ENCODE assay signal across 21 cellular contexts in the genomic region with DNA sequence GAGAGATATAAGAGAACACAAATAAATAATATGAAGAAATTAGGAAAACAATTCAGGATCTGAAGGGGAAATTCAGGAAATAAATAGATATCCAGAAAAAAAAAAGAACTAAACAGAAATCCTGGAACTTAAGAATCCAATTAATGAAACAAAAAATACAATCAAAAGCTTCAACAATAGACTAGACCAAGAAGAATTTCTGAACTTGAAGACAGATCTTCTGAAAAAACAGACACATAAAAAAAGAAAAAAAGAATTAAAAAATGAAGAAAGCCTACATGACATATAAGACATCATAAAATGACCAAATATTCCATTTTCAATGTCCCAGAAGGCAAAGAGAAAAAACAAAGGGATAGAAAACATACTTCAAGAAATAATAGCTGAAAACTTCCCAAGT.
DNase-seq lines count a peak whose midpoint lies in the region; ATAC-seq, FAIRE-seq and TF ChIP-seq lines count a peak whose summit lies in the region.
"Had no signal": no experiment of that assay in that cellular context is flagged by ENCODE, and none has a peak within 500 bp of the region (broad histone marks: within the 10 kb centered on the region; RNA-seq: fewer than 3 reads in every experiment).

No MANE protein-coding gene starts in this region.

- in situ Hi-C loops in KBM-7 (cut with MboI; ENCODE audit: low pct_unique_long_range_greater_than_20kb, low sequenced_read_pairs) (no loop called here), K562 (cut with MboI) (no loop called here)

- peaks cover 34 to 63% of the 10 kb centered on the region in 2 donors for H3K4me1 Mint-ChIP-seq in immature natural killer cell
- H3K4me1 Mint-ChIP-seq: GM23338 had no signal

- intact Hi-C loops in K562 (cut with micrococcal nuclease) = loop anchor here (10.0 kb wide), 1 partner anchor 176 kb away; a partner anchor contains a TSS

- H2AFZ ChIP-seq in K562 (ENCODE audit: low read depth, low read length) = no peak overlapping the region
- H2AFZ ChIP-seq: GM23338 had no signal

- POLR2A ChIA-PET in K562 (lab: Yijun Ruan, JAX) = no interaction called here

- H3K4me3 ChIP-seq in K562 = no peak overlapping the region
- H3K4me3 ChIP-seq: GM23338 had no signal

- no TSS peak for BruUV-seq in K562 (replicated peaks; lab: Mats Ljungman, UMichigan)

- peaks cover 11 to 21% (median 15%) of the 10 kb centered on the region in 3 donors for H3K36me3 Mint-ChIP-seq in immature natural killer cell

- ATAC-seq in K562 (no peak), HG03095 (IDR thresholded peaks at IDR 0.05; ENCODE audit: unreplicated experiment) (no peak)
- ATAC-seq: GM23338, HepG2 had no signal

- peaks cover under 1 to 2% of the 10 kb centered on the region in 2 experiments; a peak in 2 of 5 replicates for H3K4me1 ChIP-seq in K562 (replicated peaks in 1 of 2; ENCODE audit: control insufficient read depth in 2 of 2, insufficient read depth in 2 of 2, low read length in 2 of 2)
- H3K4me1 ChIP-seq: BE2C, Caco-2 had no signal

- TF ChIP-seq EP300 in K562 (IDR thresholded peaks at IDR 0.05; ENCODE audit: low read length) = no peak

- H3K4me3 Mint-ChIP-seq in immature natural killer cell = peak overlapping the region in 1 of 5 donors; percentile 12
- H3K4me3 Mint-ChIP-seq: GM23338 had no signal

- no peaks in the 10 kb centered on the region for H3K27me3 ChIP-seq in K562 (ENCODE audit: control insufficient read depth in 2 of 2, insufficient read depth in 2 of 2, low read length in 2 of 2)
- H3K27me3 ChIP-seq: BE2C had no signal

- TF ChIP-seq RAD21 in K562 (CRISPR knock-in tag; conservative IDR thresholded peaks at IDR 0.05 in 1 of 2, IDR thresholded peaks at IDR 0.05 in 1 of 2) = no peak

- H3K9me3 ChIP-seq in K562 (replicated peaks; ENCODE audit: control insufficient read depth, insufficient read depth, low read depth, low read length) = no peaks in the 10 kb centered on the region
- H3K9me3 ChIP-seq: BE2C had no signal

- peaks cover 12% of the 10 kb centered on the region; the same call in 2 of the 3 replicates for H3K79me2 ChIP-seq in K562 (ENCODE audit: control insufficient read depth, insufficient read depth, low read length)

- no peak overlapping the region for H3K4me2 ChIP-seq in K562 (ENCODE audit: insufficient read depth, low read length)
- H3K4me2 ChIP-seq: GM23338, KMS-11 had no signal

- no peaks in the 10 kb centered on the region for H4K20me1 ChIP-seq in K562 (replicated peaks; ENCODE audit: control insufficient read depth, insufficient read depth, low read length)

- DNase-seq in KBM-7 = peak; percentile 3
- no peak for DNase-seq in K562 (ENCODE audit: extremely low read depth in 1 of 4, low spot score in 3 of 4)
- DNase-seq in immature natural killer cell = no peak
- DNase-seq in SW480 (ENCODE audit: low spot score) = no peak
- DNase-seq in NCI-H226 = no peak
- DNase-seq in GM19240 (ENCODE audit: insufficient read length, low spot score) = no peak
- DNase-seq: ACHN; BE2C; C1 segment of cervical spinal cord; Caco-2; CD4-positive, CD25-positive, alpha-beta regulatory T cell; GDM1; H7 had no signal

- H3K27ac ChIP-seq in K562 (ENCODE audit: extremely low read depth, low read depth, low read length) = no peak overlapping the region
- H3K27ac ChIP-seq: KMS-11 had no signal

- TF ChIP-seq CTCF in K562 (IDR thresholded peaks at IDR 0.05 in 2 of 3, conservative IDR thresholded peaks at IDR 0.05 in 1 of 3; ENCODE audit: insufficient read depth in 2 of 3, low read depth in 1 of 3, low read length in 3 of 3) = no peak

- peaks cover 0 to 5% (median 0%) of the 10 kb centered on the region in 3 donors for H3K27me3 Mint-ChIP-seq in immature natural killer cell (ENCODE audit: low read depth in 3 of 3)
- H3K27me3 Mint-ChIP-seq: CD4-positive, CD25-positive, alpha-beta regulatory T cell; IgD-negative memory B cell had no signal

- H3K27ac Mint-ChIP-seq in immature natural killer cell = peak overlapping the region in 4 of 6 donors; percentile 19 to 89 (median 52)
- H3K27ac Mint-ChIP-seq: GM23338 had no signal

- H3K9me3 Mint-ChIP-seq in immature natural killer cell = peaks cover 0 to 8% (median 3%) of the 10 kb centered on the region in 6 donors

- H3K36me3 ChIP-seq in K562 (ENCODE audit: control insufficient read depth, insufficient read depth, low read length) = 0 out of 3 replicates have a peak, but pooled peaks cover 3% of the 10 kb centered on the region
- H3K36me3 ChIP-seq: BE2C had no signal

- H3K9ac ChIP-seq in K562 (ENCODE audit: insufficient read depth in 1 of 2, low read depth in 2 of 2, low read length in 2 of 2) = no peak overlapping the region
- H3K9ac ChIP-seq: KMS-11 had no signal

- no peaks in the 10 kb centered on the region for H3K9me1 ChIP-seq in K562 (ENCODE audit: control insufficient read depth, insufficient read depth, low read length)

- FAIRE-seq in K562 (lab: Jason Lieb, UNC) = no peak
- FAIRE-seq: D721Med, GM12892, GM18507, HepG2 had no signal

- CTCF ChIA-PET in K562 (lab: Yijun Ruan, JAX; ENCODE audit: low intra/inter-chr PET ratio) = no interaction called here

- no peak for TF ChIP-seq POLR2A in K562 (conservative IDR thresholded peaks at IDR 0.05)

TF ChIP-seq in K562, 482 proteins besides CTCF, POLR2A, EP300 and RAD21:
- TF ChIP-seq CXXC5 (CRISPR knock-in tag; IDR thresholded peaks at IDR 0.05) (no peak), TRIM28 (IDR thresholded peaks at IDR 0.05) (peak; percentile 32; the same call in 1 of the 2 replicates), CHD2 (IDR thresholded peaks at IDR 0.05; ENCODE audit: low read depth, low read length) (no peak), CBX3 (IDR thresholded peaks at IDR 0.05; ENCODE audit: borderline replicate concordance in 1 of 2, low read length in 2 of 2) (peak in 1 of 2 experiments; percentile 37; a peak in 1 of 3 replicates), HLTF (IDR thresholded peaks at IDR 0.05) (0 out of 2 replicates have a peak, but pooled peaks have one; percentile 33), TRIM24 (IDR thresholded peaks at IDR 0.05) (peak in 1 of 2 experiments; percentile 21; a peak in 1 of 4 replicates), SPI1 (IDR thresholded peaks at IDR 0.05; ENCODE audit: borderline replicate concordance, low read depth, low read length) (no peak), ATF7 (IDR thresholded peaks at IDR 0.05) (no peak), ZNF133 (CRISPR knock-in tag; IDR thresholded peaks at IDR 0.05) (no peak), PURB (CRISPR knock-in tag; IDR thresholded peaks at IDR 0.05; ENCODE audit: low read depth) (no peak), ZSCAN32 (CRISPR knock-in tag; IDR thresholded peaks at IDR 0.05) (no peak)
- TF ChIP-seq, protein P1, sequence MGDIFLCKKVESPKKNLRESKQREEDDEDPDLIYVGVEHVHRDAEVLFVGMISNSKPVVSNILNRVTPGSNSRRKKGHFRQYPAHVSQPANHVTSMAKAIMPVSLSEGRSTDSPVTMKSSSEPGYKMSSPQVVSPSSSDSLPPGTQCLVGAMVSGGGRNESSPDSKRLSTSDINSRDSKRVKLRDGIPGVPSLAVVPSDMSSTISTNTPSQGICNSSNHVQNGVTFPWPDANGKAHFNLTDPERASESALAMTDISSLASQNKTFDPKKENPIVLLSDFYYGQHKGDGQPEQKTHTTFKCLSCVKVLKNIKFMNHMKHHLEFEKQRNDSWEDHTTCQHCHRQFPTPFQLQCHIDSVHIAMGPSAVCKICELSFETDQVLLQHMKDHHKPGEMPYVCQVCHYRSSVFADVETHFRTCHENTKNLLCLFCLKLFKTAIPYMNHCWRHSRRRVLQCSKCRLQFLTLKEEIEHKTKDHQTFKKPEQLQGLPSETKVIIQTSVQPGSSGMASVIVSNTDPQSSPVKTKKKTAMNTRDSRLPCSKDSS (IDR thresholded peaks at IDR 0.05; ENCODE audit: low read depth, partially characterized antibody) = peak; percentile 53
- TF ChIP-seq, protein P2, sequence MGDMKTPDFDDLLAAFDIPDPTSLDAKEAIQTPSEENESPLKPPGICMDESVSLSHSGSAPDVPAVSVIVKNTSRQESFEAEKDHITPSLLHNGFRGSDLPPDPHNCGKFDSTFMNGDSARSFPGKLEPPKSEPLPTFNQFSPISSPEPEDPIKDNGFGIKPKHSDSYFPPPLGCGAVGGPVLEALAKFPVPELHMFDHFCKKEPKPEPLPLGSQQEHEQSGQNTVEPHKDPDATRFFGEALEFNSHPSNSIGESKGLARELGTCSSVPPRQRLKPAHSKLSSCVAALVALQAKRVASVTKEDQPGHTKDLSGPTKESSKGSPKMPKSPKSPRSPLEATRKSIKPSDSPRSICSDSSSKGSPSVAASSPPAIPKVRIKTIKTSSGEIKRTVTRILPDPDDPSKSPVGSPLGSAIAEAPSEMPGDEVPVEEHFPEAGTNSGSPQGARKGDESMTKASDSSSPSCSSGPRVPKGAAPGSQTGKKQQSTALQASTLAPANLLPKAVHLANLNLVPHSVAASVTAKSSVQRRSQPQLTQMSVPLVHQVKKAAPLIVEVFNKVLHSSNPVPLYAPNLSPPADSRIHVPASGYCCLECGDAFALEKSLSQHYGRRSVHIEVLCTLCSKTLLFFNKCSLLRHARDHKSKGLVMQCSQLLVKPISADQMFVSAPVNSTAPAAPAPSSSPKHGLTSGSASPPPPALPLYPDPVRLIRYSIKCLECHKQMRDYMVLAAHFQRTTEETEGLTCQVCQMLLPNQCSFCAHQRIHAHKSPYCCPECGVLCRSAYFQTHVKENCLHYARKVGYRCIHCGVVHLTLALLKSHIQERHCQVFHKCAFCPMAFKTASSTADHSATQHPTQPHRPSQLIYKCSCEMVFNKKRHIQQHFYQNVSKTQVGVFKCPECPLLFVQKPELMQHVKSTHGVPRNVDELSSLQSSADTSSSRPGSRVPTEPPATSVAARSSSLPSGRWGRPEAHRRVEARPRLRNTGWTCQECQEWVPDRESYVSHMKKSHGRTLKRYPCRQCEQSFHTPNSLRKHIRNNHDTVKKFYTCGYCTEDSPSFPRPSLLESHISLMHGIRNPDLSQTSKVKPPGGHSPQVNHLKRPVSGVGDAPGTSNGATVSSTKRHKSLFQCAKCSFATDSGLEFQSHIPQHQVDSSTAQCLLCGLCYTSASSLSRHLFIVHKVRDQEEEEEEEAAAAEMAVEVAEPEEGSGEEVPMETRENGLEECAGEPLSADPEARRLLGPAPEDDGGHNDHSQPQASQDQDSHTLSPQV (IDR thresholded peaks at IDR 0.05) = no peak
